In the genomic region with DNA sequence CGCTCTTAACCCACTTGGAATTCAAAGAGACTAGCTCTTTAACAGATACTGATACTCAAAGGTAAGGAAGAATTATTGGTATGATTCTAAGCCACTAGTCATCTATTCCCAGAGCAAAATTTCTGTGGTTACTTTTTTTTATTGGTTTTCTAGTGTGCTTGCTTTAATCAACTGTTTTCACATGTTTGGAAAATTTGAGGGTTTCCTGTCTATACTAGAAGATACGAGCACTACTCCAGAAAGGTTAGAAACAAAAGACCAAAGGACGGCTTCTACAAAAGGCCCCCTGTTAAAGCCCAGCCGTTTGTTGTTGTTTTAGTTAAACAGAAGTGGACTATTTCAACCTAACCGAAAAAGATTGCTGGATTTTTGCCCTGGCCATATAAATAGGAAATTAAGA, we compare ENCODE assay signal across 13 cellular contexts. TPM values are rescaled to one million over a fixed set of nuclear protein-coding genes. Genes with fewer than 3 reads are reported as not detected.
DNase-seq lines count a peak whose midpoint lies in the region; ATAC-seq and TF ChIP-seq lines count a peak whose summit lies in the region.
"Had no signal": no experiment of that assay in that cellular context is flagged by ENCODE, and none has a peak within 500 bp of the region (broad histone marks: within the 10 kb centered on the region; RNA-seq: fewer than 3 reads in every experiment).

No MANE protein-coding gene starts in this region.

- peaks cover 18 to 21% of the 10 kb centered on the region in 2 donors for H3K36me3 Mint-ChIP-seq in CD14-positive monocyte

- H3K9me3 Mint-ChIP-seq in CD14-positive monocyte: peaks cover 0 to 4% (median 0%) of the 10 kb centered on the region in 7 donors
- H3K9me3 Mint-ChIP-seq: central memory CD8-positive, alpha-beta T cell had no signal

- intact Hi-C loops in dorsolateral prefrontal cortex (cut with DNase I): no loop called here
- intact Hi-C loops in sciatic nerve (cut with DNase I): no loop called here
- intact Hi-C loops in CD14-positive monocyte (cut with micrococcal nuclease): no loop called here

- peak overlapping the region in 33 of 59 donors; percentile 0 to 84 (median 30) for H3K27ac ChIP-seq in dorsolateral prefrontal cortex

- no peaks in the 10 kb centered on the region for H3K9me3 ChIP-seq in MG63

- no peak overlapping the region for H3K4me3 Mint-ChIP-seq in CD14-positive monocyte
- H3K4me3 Mint-ChIP-seq: central memory CD8-positive, alpha-beta T cell; T-helper 2 cell treated with Interferon-gamma antibody and Interleukin-4, amounts not matched to agents 5 μg/mL and 100 μg/mL, for 36 hours had no signal

- peak overlapping the region in 1 of 7 donors; percentile 15 for H3K27ac Mint-ChIP-seq in CD14-positive monocyte
- H3K27ac Mint-ChIP-seq: T-helper 2 cell treated with Interferon-gamma antibody and Interleukin-4, amounts not matched to agents 5 μg/mL and 100 μg/mL, for 36 hours had no signal

- peaks cover 18% of the 10 kb centered on the region for H3K4me1 Mint-ChIP-seq in CD14-positive monocyte

- TF ChIP-seq CTCF in dorsolateral prefrontal cortex (IDR thresholded peaks at IDR 0.05 in 54 of 56, conservative IDR thresholded peaks at IDR 0.05 in 2 of 56; ENCODE audit: low read depth in 1 of 56, partially characterized antibody in 56 of 56) (no peak), GM20000 (IDR thresholded peaks at IDR 0.05; ENCODE audit: extremely low read depth, missing control alignments) (no peak), CD14-positive monocyte (IDR thresholded peaks at IDR 0.05) (no peak)

- ATAC-seq in sciatic nerve: peak; percentile 59

- H3K4me3 ChIP-seq in dorsolateral prefrontal cortex (peak overlapping the region in 4 of 59 donors; percentile 1 to 31 (median 13)), MG63 (no peak overlapping the region)

- no peaks in the 10 kb centered on the region for H3K27me3 Mint-ChIP-seq in CD14-positive monocyte (ENCODE audit: low read depth in 3 of 3)
- H3K27me3 Mint-ChIP-seq: central memory CD8-positive, alpha-beta T cell had no signal

- DNase-seq in EL: peak; percentile 36
- DNase-seq in M059J (ENCODE audit: low read depth): peak; percentile 58
- no peak for DNase-seq in dorsolateral prefrontal cortex
- DNase-seq in sciatic nerve (ENCODE audit: low spot score): no peak
- DNase-seq in GM20000 (ENCODE audit: low spot score): no peak
- DNase-seq in MG63: no peak
- DNase-seq in CD14-positive monocyte (ENCODE audit: low spot score): no peak
- DNase-seq: activated CD8-positive, alpha-beta memory T cell treated with anti-CD3 and anti-CD28 coated beads, Interleukin-2, amount 50 U/mL, for 4 hours; DMS 273 treated with DMSO at 0.1 percent for 48 hours; head of caudate nucleus; NCI-H1436 had no signal

- H3K36me3 ChIP-seq in MG63: peaks cover 8% of the 10 kb centered on the region

- H3K27me3 ChIP-seq in dorsolateral prefrontal cortex: no peaks in the 10 kb centered on the region
- H3K27me3 ChIP-seq in MG63: no peaks in the 10 kb centered on the region

RNA-seq across cellular contexts. Expression of a gene that starts 18.5 kb away (rescaled TPM):
- 0.12 TPM in 1 of 2 replicates, not detected in the other for total RNA-seq in M059J (2014; rRNA removed; shearing (Covaris generic))
- total RNA-seq in dorsolateral prefrontal cortex (10 to 100 TPM in 34 of 120 experiments, 1 to 10 TPM in 86; 1.5 to 23.3 (median 8.0) TPM), sciatic nerve (55.0 TPM)
- total RNA-seq in MG63 (2014; rRNA removed; shearing (Covaris generic); ENCODE audit: low replicate concordance): not detected in 2 replicates
- 10 to 100 TPM; 17.2 to 62.1 TPM for polyA plus RNA-seq in CD14-positive monocyte

Comparison
In these comparisons a context has a peak if more than half of its experiments do, and no peak if none do; other contexts are left out.
1. DNase-seq: peak in EL (single experiment) and M059J (single experiment); none in dorsolateral prefrontal cortex (0 of 10), sciatic nerve (single experiment), GM20000 (single experiment), MG63 (single experiment) and CD14-positive monocyte (single experiment).